ENCODE assay signal across 10 cellular contexts in genomic region chr4:7134737-7135388, GRCh38. TPM values are rescaled to one million over a fixed set of nuclear protein-coding genes. Genes with fewer than 3 reads are reported as not detected.
DNase-seq lines count a peak whose midpoint lies in the region; ATAC-seq and TF ChIP-seq lines count a peak whose summit lies in the region.
"Had no signal": no experiment of that assay in that cellular context is flagged by ENCODE, and none has a peak within 500 bp of the region (broad histone marks: within the 10 kb centered on the region; RNA-seq: fewer than 3 reads in every experiment).

No MANE protein-coding gene starts in this region.

- H4K20me1 ChIP-seq in fibroblast of lung (ENCODE audit: control insufficient read depth, extremely low read depth, insufficient read depth, low read length): no peaks in the 10 kb centered on the region

- intact Hi-C loops in psoas muscle (cut with DNase I): no loop called here

- TF ChIP-seq CTCF in fibroblast of lung (conservative IDR thresholded peaks at IDR 0.05 in 1 of 2, IDR thresholded peaks at IDR 0.05 in 1 of 2; ENCODE audit: low read depth in 1 of 2, low read length in 2 of 2) (no peak), psoas muscle (IDR thresholded peaks at IDR 0.05) (no peak), endothelial cell (IDR thresholded peaks at IDR 0.05; ENCODE audit: unreplicated experiment) (no peak)

- H3K4me1 Mint-ChIP-seq in endothelial cell (ENCODE audit: unreplicated experiment): no peaks in the 10 kb centered on the region

- H2AFZ ChIP-seq in fibroblast of lung (ENCODE audit: low read length): peak overlapping the region; percentile 7

- no peaks in the 10 kb centered on the region for H3K9me3 Mint-ChIP-seq in endothelial cell (ENCODE audit: unreplicated experiment)

- ATAC-seq in psoas muscle: peak; percentile 30 to 70 (median 54)
- no peak for ATAC-seq in HG03571 (IDR thresholded peaks at IDR 0.05; ENCODE audit: unreplicated experiment)

- H3K9ac ChIP-seq in fibroblast of lung (ENCODE audit: insufficient read depth, low read length): no peak overlapping the region

- H3K36me3 Mint-ChIP-seq in endothelial cell (ENCODE audit: low read depth, unreplicated experiment): peaks cover 6% of the 10 kb centered on the region

- H3K4me3 ChIP-seq in fibroblast of lung (replicated peaks in 1 of 4; ENCODE audit: control extremely low read depth in 1 of 4, insufficient read depth in 1 of 4, low read depth in 3 of 4, low read length in 4 of 4) (no peak overlapping the region), psoas muscle (no peak overlapping the region)
- H3K4me3 ChIP-seq: esophagus squamous epithelium had no signal

- H3K27me3 ChIP-seq in fibroblast of lung (ENCODE audit: control insufficient read depth, insufficient read depth, low read length) (no peaks in the 10 kb centered on the region), psoas muscle (ENCODE audit: insufficient read depth in 3 of 3, low read length in 2 of 3) (peaks cover 0 to 6% (median 0%) of the 10 kb centered on the region in 3 donors)

- H3K27ac ChIP-seq in fibroblast of lung (ENCODE audit: insufficient read depth, low read length) (peak overlapping the region; percentile 64), psoas muscle (no peak overlapping the region)

- H3K4me2 ChIP-seq in fibroblast of lung (ENCODE audit: extremely low read depth, insufficient read depth, low read length): peak overlapping the region; percentile 68

- H3K36me3 ChIP-seq in fibroblast of lung (ENCODE audit: control insufficient read depth, insufficient read depth, low read length) (no peaks in the 10 kb centered on the region), psoas muscle (ENCODE audit: insufficient read depth in 1 of 2, low read depth in 1 of 2) (no peaks in the 10 kb centered on the region)
- H3K36me3 ChIP-seq: esophagus squamous epithelium had no signal

- no peak overlapping the region for H3K4me3 Mint-ChIP-seq in endothelial cell (ENCODE audit: unreplicated experiment)

- no peak overlapping the region for H3K27ac Mint-ChIP-seq in endothelial cell (ENCODE audit: unreplicated experiment)
- H3K27ac Mint-ChIP-seq: progenitor cell of endocrine pancreas had no signal

- no peaks in the 10 kb centered on the region for H3K79me2 ChIP-seq in fibroblast of lung (ENCODE audit: control insufficient read depth, insufficient read depth, low read length)

- WGBS in psoas muscle, 3 donors: 40 to 43% (median 42%) methylated on average over 12 of the region's 12 CpGs

- DNase-seq in DMS79 (lab: John Stamatoyannopoulos, UW) (peak; percentile 56), OCI-M1 (lab: John Stamatoyannopoulos, UW) (peak; percentile 31), fibroblast of lung (ENCODE audit: low read depth in 2 of 2) (peak; percentile 94), psoas muscle (peak; percentile 83 to 87), NCI-H524 treated with DMSO at 0.1 percent for 48 hours (lab: John Stamatoyannopoulos, UW) (no peak), islet precursor cell (no peak), endothelial cell (ENCODE audit: low spot score) (no peak)
- DNase-seq: esophagus squamous epithelium had no signal

- H3K27me3 Mint-ChIP-seq in endothelial cell (ENCODE audit: unreplicated experiment): peaks cover under 1% of the 10 kb centered on the region

- H3K9me3 ChIP-seq in fibroblast of lung (ENCODE audit: control insufficient read depth, insufficient read depth, low read depth, low read length) (no peaks in the 10 kb centered on the region), psoas muscle (peaks cover 2% of the 10 kb centered on the region)

- peaks cover 10% of the 10 kb centered on the region for H3K4me1 ChIP-seq in fibroblast of lung (ENCODE audit: control insufficient read depth, extremely low read depth, insufficient read depth, low read length)
- H3K4me1 ChIP-seq in psoas muscle: no peaks in the 10 kb centered on the region

RNA-seq across cellular contexts. Expression of gene SORCS2, which starts 57.5 kb away (rescaled TPM):
- total RNA-seq in fibroblast of lung (0.17 and 0.26 TPM in 2 replicates), psoas muscle (1 to 10 TPM in 2 of 4 donors, under 1 TPM in 2; 0.36 to 1.5 (median 0.89) TPM), endothelial cell (ENCODE audit: unreplicated experiment) (1.3 TPM)
- polyA plus RNA-seq in fibroblast of lung (0.21 and 0.41 TPM in 2 replicates), psoas muscle (under 1 TPM; 0.18 to 0.32 (median 0.18) TPM)
- 0.47 and 0.83 TPM in 2 replicates for polyA plus RNA-seq in fibroblast of lung (2012)
- 0.16 and 0.67 TPM in 2 replicates for polyA minus RNA-seq in fibroblast of lung (ENCODE audit: low replicate concordance)

Comparison
In these comparisons a context has a peak if more than half of its experiments do, and no peak if none do; other contexts are left out.
1. DNase-seq: peak in DMS79 (single experiment), OCI-M1 (single experiment), fibroblast of lung (2 of 2) and psoas muscle (2 of 2); none in NCI-H524 treated with DMSO at 0.1 percent for 48 hours (single experiment), islet precursor cell (single experiment) and endothelial cell (single experiment).